14 cellular contexts compared by ENCODE assay signal in genomic region chr18:11147371-11147860, GRCh38. TPM values are rescaled to one million over a fixed set of nuclear protein-coding genes. Genes with fewer than 3 reads are reported as not detected.
DNase-seq lines count a peak whose midpoint lies in the region; ATAC-seq, FAIRE-seq and TF ChIP-seq lines count a peak whose summit lies in the region.
"Had no signal": no experiment of that assay in that cellular context is flagged by ENCODE, and none has a peak within 500 bp of the region (broad histone marks: within the 10 kb centered on the region; RNA-seq: fewer than 3 reads in every experiment).

No MANE protein-coding gene starts in this region.

- H3K23ac ChIP-seq in mesendoderm (ENCODE audit: low read length) = no peak overlapping the region

- H3K36me3 Mint-ChIP-seq in MCF 10A (ENCODE audit: insufficient read depth, unreplicated experiment) = no peaks in the 10 kb centered on the region
- no peaks in the 10 kb centered on the region for H3K36me3 Mint-ChIP-seq in effector memory CD8-positive, alpha-beta T cell (ENCODE audit: insufficient read depth)

- H3K27ac ChIP-seq in breast epithelium = no peak overlapping the region
- H3K27ac ChIP-seq in endothelial cell of umbilical vein (ENCODE audit: insufficient read depth, low read depth, low read length) = no peak overlapping the region
- H3K27ac ChIP-seq in mesendoderm (ENCODE audit: low read depth, low read length) = no peak overlapping the region
- no peak overlapping the region for H3K27ac ChIP-seq in upper lobe of right lung
- H3K27ac ChIP-seq: epithelial cell of prostate had no signal

- H3K27me3 ChIP-seq in breast epithelium (peaks cover 4 to 27% of the 10 kb centered on the region in 2 donors), endothelial cell of umbilical vein (ENCODE audit: control insufficient read depth in 2 of 2, insufficient read depth in 2 of 2, low read length in 2 of 2) (peaks cover 43 to 50% of the 10 kb centered on the region in 2 experiments), mesendoderm (ENCODE audit: insufficient read depth, low read length, poor library complexity) (peaks cover 6% of the 10 kb centered on the region), upper lobe of right lung (peaks cover 45% of the 10 kb centered on the region)

- H3K4me1 Mint-ChIP-seq in MCF 10A (ENCODE audit: insufficient read depth, unreplicated experiment) = peaks cover 5% of the 10 kb centered on the region
- H3K4me1 Mint-ChIP-seq in effector memory CD8-positive, alpha-beta T cell (ENCODE audit: low read depth in 2 of 2) = no peaks in the 10 kb centered on the region

- ATAC-seq in upper lobe of right lung (no peak), left lobe of liver (no peak), HG03196 (IDR thresholded peaks at IDR 0.05; ENCODE audit: unreplicated experiment) (no peak)
- no peak for ATAC-seq in effector memory CD8-positive, alpha-beta T cell (replicated peaks)

- H4K5ac ChIP-seq in mesendoderm (ENCODE audit: low read length) = no peak overlapping the region

- no peaks in the 10 kb centered on the region for H3K9me3 Mint-ChIP-seq in MCF 10A (ENCODE audit: unreplicated experiment)
- H3K9me3 Mint-ChIP-seq in effector memory CD8-positive, alpha-beta T cell = peaks cover 0 to 3% of the 10 kb centered on the region in 2 donors

- H2AFZ ChIP-seq in endothelial cell of umbilical vein (ENCODE audit: low read depth, low read length) = no peak overlapping the region

- FAIRE-seq in endothelial cell of umbilical vein (lab: Jason Lieb, UNC) = no peak

- H3K56ac ChIP-seq in mesendoderm (ENCODE audit: low read length) = peak overlapping the region; percentile 8

- H3K9ac ChIP-seq in endothelial cell of umbilical vein (replicated peaks; ENCODE audit: extremely low read depth, insufficient read depth, low read length) = no peak overlapping the region
- H3K9ac ChIP-seq in mesendoderm (ENCODE audit: low read length) = peak overlapping the region; percentile 69

- no peak overlapping the region for H3K4me3 Mint-ChIP-seq in MCF 10A (ENCODE audit: unreplicated experiment)
- no peak overlapping the region for H3K4me3 Mint-ChIP-seq in effector memory CD8-positive, alpha-beta T cell

- no peak overlapping the region for H2BK5ac ChIP-seq in mesendoderm (ENCODE audit: low read length)

- POLR2A ChIA-PET in MCF 10A (lab: Yijun Ruan, JAX) (no interaction called here), endothelial cell of umbilical vein (lab: Charles Lee) (no interaction called here)

- H3K9me3 ChIP-seq in breast epithelium (no peaks in the 10 kb centered on the region), endothelial cell of umbilical vein (replicated peaks; ENCODE audit: control insufficient read depth, insufficient read depth, low read length) (no peaks in the 10 kb centered on the region), upper lobe of right lung (no peaks in the 10 kb centered on the region)

- H3K4me2 ChIP-seq in endothelial cell of umbilical vein (ENCODE audit: insufficient read depth, low read length) (no peak overlapping the region), mesendoderm (ENCODE audit: low read length) (peak overlapping the region; percentile 81)

- peaks cover 1% of the 10 kb centered on the region for H3K79me1 ChIP-seq in mesendoderm (ENCODE audit: low read length)

- no peak for TF ChIP-seq CTCF in breast epithelium (IDR thresholded peaks at IDR 0.05)
- TF ChIP-seq CTCF in MCF 10A (IDR thresholded peaks at IDR 0.05; ENCODE audit: unreplicated experiment) = no peak
- TF ChIP-seq CTCF in endothelial cell of umbilical vein (IDR thresholded peaks at IDR 0.05; ENCODE audit: extremely low read depth in 1 of 2, insufficient read depth in 1 of 2, low read depth in 1 of 2, low read length in 2 of 2) = no peak
- TF ChIP-seq CTCF in upper lobe of right lung (IDR thresholded peaks at IDR 0.05) = no peak

- H4K20me1 ChIP-seq in endothelial cell of umbilical vein (replicated peaks; ENCODE audit: control insufficient read depth, extremely low read depth, insufficient read depth, low read length) = no peaks in the 10 kb centered on the region

- no peaks in the 10 kb centered on the region for H3K36me3 ChIP-seq in breast epithelium
- H3K36me3 ChIP-seq in endothelial cell of umbilical vein (ENCODE audit: control insufficient read depth in 2 of 2, extremely low read depth in 1 of 2, insufficient read depth in 2 of 2, low read length in 2 of 2) = no peaks in the 10 kb centered on the region
- H3K36me3 ChIP-seq in mesendoderm (ENCODE audit: control insufficient read depth, insufficient read depth, low read length) = no peaks in the 10 kb centered on the region
- H3K36me3 ChIP-seq in upper lobe of right lung = no peaks in the 10 kb centered on the region

- no peak overlapping the region for H3K18ac ChIP-seq in mesendoderm (ENCODE audit: low read length)

- DNase-seq in breast epithelium (ENCODE audit: low spot score in 2 of 2) (no peak), MCF 10A (ENCODE audit: unreplicated experiment) (no peak), endothelial cell of umbilical vein (ENCODE audit: low read depth, low spot score) (no peak), mesendoderm (peak; percentile 46), upper lobe of right lung (no peak), left lobe of liver (ENCODE audit: low spot score) (no peak)
- no peak for DNase-seq in effector memory CD8-positive, alpha-beta T cell
- DNase-seq: 8988T; activated T-cell treated with anti-CD3 and anti-CD28 coated beads for 4 hours; DMS153; NCI-H2227 treated with DMSO at 0.1 percent for 48 hours; stimulated activated CD4-positive, alpha-beta T cell treated with anti-CD3 and anti-CD28 coated beads, Interleukin-4, amount 100 ng/mL, for 4 hours had no signal

- CTCF ChIA-PET in MCF 10A (lab: Yijun Ruan, JAX) = interaction anchor here (0.6 kb wide), 1 partner anchor 24 kb away, joined by 3 read pairs; no protein-coding TSS in a partner anchor
- CTCF ChIA-PET in endothelial cell of umbilical vein (lab: Charles Lee) = interaction anchor here (1.5 kb wide), 1 partner anchor 406 kb away, joined by 5 read pairs; no protein-coding TSS in a partner anchor

- no TSS peak for BruUV-seq in MCF 10A (replicated peaks; lab: Mats Ljungman, UMichigan)
- no TSS peak for BruUV-seq in endothelial cell of umbilical vein (replicated peaks; lab: Mats Ljungman, UMichigan)

- no peak overlapping the region for H2BK120ac ChIP-seq in mesendoderm (ENCODE audit: low read depth, low read length)

- H4K8ac ChIP-seq in mesendoderm (ENCODE audit: low read depth, low read length) = no peak overlapping the region

- WGBS in mesendoderm (ENCODE audit: extremely low coverage, insufficient coverage, low lambda C conversion rate) = no CpG with 5 or more reads among the region's 20 CpGs

- H3K9me1 ChIP-seq in endothelial cell of umbilical vein (replicated peaks; ENCODE audit: control insufficient read depth, extremely low read depth, insufficient read depth, low read length) = no peaks in the 10 kb centered on the region

- no peak overlapping the region for H2AK5ac ChIP-seq in mesendoderm (ENCODE audit: low read length)

- H3K27ac Mint-ChIP-seq in MCF 10A (ENCODE audit: low read depth, unreplicated experiment) = no peak overlapping the region
- H3K27ac Mint-ChIP-seq in effector memory CD8-positive, alpha-beta T cell = no peak overlapping the region

- H3K4me1 ChIP-seq in breast epithelium (no peaks in the 10 kb centered on the region), endothelial cell of umbilical vein (ENCODE audit: control insufficient read depth, extremely low read depth, insufficient read depth, low read length) (no peaks in the 10 kb centered on the region), mesendoderm (ENCODE audit: control insufficient read depth, low read depth, low read length) (peaks cover 8% of the 10 kb centered on the region), upper lobe of right lung (peaks cover 6% of the 10 kb centered on the region)

- TF ChIP-seq POLR2A in breast epithelium (IDR thresholded peaks at IDR 0.05) (no peak), endothelial cell of umbilical vein (IDR thresholded peaks at IDR 0.05; ENCODE audit: low read depth, low read length) (no peak)

- H3K79me2 ChIP-seq in endothelial cell of umbilical vein (ENCODE audit: control insufficient read depth, insufficient read depth, low read length) (no peaks in the 10 kb centered on the region), mesendoderm (ENCODE audit: control insufficient read depth, insufficient read depth, low read length) (no peaks in the 10 kb centered on the region)

- H3K4ac ChIP-seq in mesendoderm (ENCODE audit: low read depth, low read length) = no peak overlapping the region

- H3K4me3 ChIP-seq in breast epithelium (peak overlapping the region; percentile 51 to 77 (median 55)), endothelial cell of umbilical vein (replicated peaks in 1 of 3; ENCODE audit: insufficient read depth in 1 of 3, low read depth in 1 of 3, low read length in 3 of 3) (peak overlapping the region in 1 of 3 experiments; percentile 22), mesendoderm (ENCODE audit: low read length) (peak overlapping the region; percentile 27), upper lobe of right lung (peak overlapping the region; percentile 51)

- no peak overlapping the region for H2BK15ac ChIP-seq in mesendoderm (replicated peaks; ENCODE audit: low read depth)

- dilution Hi-C loops in endothelial cell of umbilical vein (cut with MboI; ENCODE audit: extremely low pct_ligation_motif_present, low sequenced_read_pairs) = no loop called here

- intact Hi-C loops in breast epithelium (cut with DNase I; ENCODE audit: low total_unique reads) (no loop called here), MCF 10A (cut with micrococcal nuclease) (no loop called here), endothelial cell of umbilical vein (cut with micrococcal nuclease) (no loop called here), upper lobe of right lung (cut with DNase I) (no loop called here)

- peaks cover 51% of the 10 kb centered on the region for H3K27me3 Mint-ChIP-seq in MCF 10A (ENCODE audit: insufficient read depth, unreplicated experiment)
- peaks cover 20 to 41% of the 10 kb centered on the region in 2 donors for H3K27me3 Mint-ChIP-seq in effector memory CD8-positive, alpha-beta T cell

TF ChIP-seq in endothelial cell of umbilical vein, 7 proteins besides CTCF, POLR2A, EP300 and RAD21 (continues in another document):
- TF ChIP-seq EZH2 (IDR thresholded peaks at IDR 0.05; ENCODE audit: borderline replicate concordance, low read depth, low read length, severe bottlenecking) = peak; percentile 13

RNA-seq across cellular contexts. Expression of gene PIEZO2, which starts 2.0 kb away (rescaled TPM):
- 10 to 100 TPM in 2 of 3 donors, 1 to 10 TPM in 1; 1.9 to 26.2 (median 11.4) TPM for total RNA-seq in breast epithelium
- 0.49 and 0.93 TPM in 2 replicates for total RNA-seq in MCF 10A (2022)
- total RNA-seq in endothelial cell of umbilical vein = 5.0 and 11.2 TPM in 2 replicates
- 1.2 and 1.7 TPM in 2 replicates for polyA plus RNA-seq in endothelial cell of umbilical vein
- 0.87 and 1.8 TPM in 2 replicates for polyA plus RNA-seq in endothelial cell of umbilical vein (2011; cell fraction: cytosol; rRNA removed)
- 2.5 and 4.2 TPM in 2 replicates for polyA plus RNA-seq in endothelial cell of umbilical vein (2011; cell fraction: nucleus; rRNA removed)
- 1.8 and 2.0 TPM in 2 replicates for polyA plus RNA-seq in endothelial cell of umbilical vein (2012)
- 5.7 and 14.9 TPM in 2 replicates for polyA minus RNA-seq in endothelial cell of umbilical vein
- polyA minus RNA-seq in endothelial cell of umbilical vein (2011; cell fraction: cytosol; rRNA and poly(A)+ RNA removed) = not detected
- polyA minus RNA-seq in endothelial cell of umbilical vein (2011; cell fraction: nucleus; rRNA and poly(A)+ RNA removed) = 5.8 and 8.5 TPM in 2 replicates
- 3.6 TPM for polyA plus RNA-seq in mesendoderm (2013, experiment 1 of 2)
- 3.3 TPM for polyA plus RNA-seq in mesendoderm (2013, experiment 2 of 2)
- total RNA-seq in upper lobe of right lung = 20.4 TPM
- 7.3 TPM for total RNA-seq in left lobe of liver
